In genomic region chr7:915291-916218, GRCh38 we compare ENCODE assay signal across 1 cellular context.
TF ChIP-seq lines count a peak whose summit lies in the region.

No MANE protein-coding gene starts in this region.

TF ChIP-seq in HepG2, 621 proteins besides CTCF, POLR2A, EP300 and RAD21:
- TF ChIP-seq TBX2 (CRISPR knock-in tag; IDR thresholded peaks at IDR 0.05; ENCODE audit: borderline replicate concordance) = no peak
- no peak for TF ChIP-seq HHEX (CRISPR knock-in tag; IDR thresholded peaks at IDR 0.05)
- no peak for TF ChIP-seq RBAK (CRISPR knock-in tag; IDR thresholded peaks at IDR 0.05)
- no peak for TF ChIP-seq ZNF816 (CRISPR knock-in tag; IDR thresholded peaks at IDR 0.05; ENCODE audit: borderline replicate concordance)
- TF ChIP-seq NFIB (CRISPR knock-in tag; IDR thresholded peaks at IDR 0.05; ENCODE audit: borderline replicate concordance) = no peak
- no peak for TF ChIP-seq KLF9 (CRISPR knock-in tag; IDR thresholded peaks at IDR 0.05; ENCODE audit: low read depth)
- no peak for TF ChIP-seq ZNF225 (CRISPR knock-in tag; IDR thresholded peaks at IDR 0.05)
- no peak for TF ChIP-seq ZNF674 (CRISPR knock-in tag; IDR thresholded peaks at IDR 0.05; ENCODE audit: low read depth)
- TF ChIP-seq ZKSCAN5 (CRISPR knock-in tag; IDR thresholded peaks at IDR 0.05) = no peak
- no peak for TF ChIP-seq RFXANK (CRISPR knock-in tag; IDR thresholded peaks at IDR 0.05)
- no peak for TF ChIP-seq ZNF256 (CRISPR knock-in tag; conservative IDR thresholded peaks at IDR 0.05)
- TF ChIP-seq ZFP91 (CRISPR knock-in tag; IDR thresholded peaks at IDR 0.05; ENCODE audit: borderline replicate concordance) = no peak
- no peak for TF ChIP-seq ZNF768 (CRISPR knock-in tag; IDR thresholded peaks at IDR 0.05)
- no peak for TF ChIP-seq TEAD3 (CRISPR knock-in tag; optimal IDR thresholded peaks at IDR 0.05; ENCODE audit: borderline replicate concordance)
- TF ChIP-seq ZNF468 (CRISPR knock-in tag; IDR thresholded peaks at IDR 0.05) = no peak
- no peak for TF ChIP-seq TRAFD1 (CRISPR knock-in tag; IDR thresholded peaks at IDR 0.05; ENCODE audit: borderline replicate concordance)
- no peak for TF ChIP-seq CBFB (CRISPR knock-in tag; IDR thresholded peaks at IDR 0.05)
- TF ChIP-seq SMAD3 (CRISPR knock-in tag; IDR thresholded peaks at IDR 0.05) = no peak
- no peak for TF ChIP-seq KDM4B (CRISPR knock-in tag; IDR thresholded peaks at IDR 0.05)
